Comparison of ENCODE assay signal across 8 cellular contexts in genomic region chr3:142963266-142964149, GRCh38. TPM values are rescaled to one million over a fixed set of nuclear protein-coding genes. Genes with fewer than 3 reads are reported as not detected.
DNase-seq lines count a peak whose midpoint lies in the region; ATAC-seq and TF ChIP-seq lines count a peak whose summit lies in the region.

Gene PAQR9, minus strand, starts transcription at chr3:142963674. Its CDS starts 338 bp downstream, at chr3:142963336.

- peak; percentile 58 for ATAC-seq in GM18498 (IDR thresholded peaks at IDR 0.05; ENCODE audit: unreplicated experiment)
- ATAC-seq in stimulated activated naive CD8-positive, alpha-beta T cell treated with anti-CD3 and anti-CD28 coated beads, Interleukin-15, amount 100 ng/mL, for 72 hours: peak; percentile 66
- no peak for ATAC-seq in HG03039 (IDR thresholded peaks at IDR 0.05; ENCODE audit: unreplicated experiment)
- no peak for ATAC-seq in GM18858 (IDR thresholded peaks at IDR 0.05; ENCODE audit: unreplicated experiment)

- H3K9me3 Mint-ChIP-seq in brain: peaks cover 0 to 11% (median 10%) of the 10 kb centered on the region in 5 experiments
- peaks cover 0 to 3% (median 0%) of the 10 kb centered on the region in 6 donors for H3K9me3 Mint-ChIP-seq in immature natural killer cell
- no peaks in the 10 kb centered on the region for H3K9me3 Mint-ChIP-seq in stimulated activated naive CD8-positive, alpha-beta T cell treated with anti-CD3 and anti-CD28 coated beads, Interleukin-15, amount 100 ng/mL, for 72 hours

- H3K27me3 Mint-ChIP-seq in brain: peaks cover 50% of the 10 kb centered on the region
- peaks cover 13 to 32% (median 22%) of the 10 kb centered on the region in 3 donors for H3K27me3 Mint-ChIP-seq in immature natural killer cell (ENCODE audit: low read depth in 3 of 3)
- peaks cover 85% of the 10 kb centered on the region for H3K27me3 Mint-ChIP-seq in stimulated activated naive CD8-positive, alpha-beta T cell treated with anti-CD3 and anti-CD28 coated beads, Interleukin-15, amount 100 ng/mL, for 72 hours

- H3K36me3 Mint-ChIP-seq in brain (peaks cover 7% of the 10 kb centered on the region), immature natural killer cell (peaks cover 0 to 4% (median 4%) of the 10 kb centered on the region in 3 donors)

- peak within 1 kb of the TSS; percentile 49 for H3K4me3 ChIP-seq in AG09309 (ENCODE audit: control insufficient read depth, low read depth, low read length)

- DNase-seq in AG09309 (ENCODE audit: low read depth) (no peak), NCI-H146 (lab: John Stamatoyannopoulos, UW) (peak; percentile 72), immature natural killer cell (peak in 1 of 3 donors; percentile 4)
- peak; percentile 13 to 14 for DNase-seq in stimulated activated naive CD8-positive, alpha-beta T cell treated with anti-CD3 and anti-CD28 coated beads, Interleukin-15, amount 100 ng/mL, for 72 hours

- H3K4me3 Mint-ChIP-seq in brain: peak within 1 kb of the TSS; percentile 87 to 95 (median 91)
- peak within 1 kb of the TSS; percentile 68 to 88 (median 81) for H3K4me3 Mint-ChIP-seq in immature natural killer cell
- peak within 1 kb of the TSS; percentile 71 to 82 for H3K4me3 Mint-ChIP-seq in stimulated activated naive CD8-positive, alpha-beta T cell treated with anti-CD3 and anti-CD28 coated beads, Interleukin-15, amount 100 ng/mL, for 72 hours

- peak within 1 kb of the TSS; percentile 62 to 90 (median 78) for H3K27ac Mint-ChIP-seq in brain
- no peak within 1 kb of the TSS for H3K27ac Mint-ChIP-seq in immature natural killer cell
- no peak within 1 kb of the TSS for H3K27ac Mint-ChIP-seq in stimulated activated naive CD8-positive, alpha-beta T cell treated with anti-CD3 and anti-CD28 coated beads, Interleukin-15, amount 100 ng/mL, for 72 hours

- H3K4me1 Mint-ChIP-seq in brain (peaks cover 20% of the 10 kb centered on the region), immature natural killer cell (peaks cover 18 to 21% of the 10 kb centered on the region in 2 donors)
- H3K4me1 Mint-ChIP-seq in stimulated activated naive CD8-positive, alpha-beta T cell treated with anti-CD3 and anti-CD28 coated beads, Interleukin-15, amount 100 ng/mL, for 72 hours: peaks cover 11% of the 10 kb centered on the region

- TF ChIP-seq CTCF in AG09309 (IDR thresholded peaks at IDR 0.05; ENCODE audit: control insufficient read depth, insufficient read depth, low read depth, low read length, missing control alignments) (no peak), brain (conservative IDR thresholded peaks at IDR 0.05) (no peak)

RNA-seq across cellular contexts. Expression of gene PAQR9, which starts in this region (rescaled TPM):
- polyA plus RNA-seq in brain (ENCODE audit: insufficient read depth, low read depth, low replicate concordance) (not detected), immature natural killer cell (not detected)

Comparison
In these comparisons a context has a peak if more than half of its experiments do, and no peak if none do; other contexts are left out.
1. ATAC-seq: peak in GM18498 (single experiment) and stimulated activated naive CD8-positive, alpha-beta T cell treated with anti-CD3 and anti-CD28 coated beads, Interleukin-15, amount 100 ng/mL, for 72 hours (single experiment); none in HG03039 (single experiment) and GM18858 (single experiment).
2. H3K27ac Mint-ChIP-seq: peak in brain (5 of 5); none in immature natural killer cell (0 of 6) and stimulated activated naive CD8-positive, alpha-beta T cell treated with anti-CD3 and anti-CD28 coated beads, Interleukin-15, amount 100 ng/mL, for 72 hours (0 of 2).
3. Peak in every context shown above with its lines, with median percentiles within 50 percentile points of each other: H3K4me3 Mint-ChIP-seq.